9 cellular contexts compared by ENCODE assay signal in the genomic region with DNA sequence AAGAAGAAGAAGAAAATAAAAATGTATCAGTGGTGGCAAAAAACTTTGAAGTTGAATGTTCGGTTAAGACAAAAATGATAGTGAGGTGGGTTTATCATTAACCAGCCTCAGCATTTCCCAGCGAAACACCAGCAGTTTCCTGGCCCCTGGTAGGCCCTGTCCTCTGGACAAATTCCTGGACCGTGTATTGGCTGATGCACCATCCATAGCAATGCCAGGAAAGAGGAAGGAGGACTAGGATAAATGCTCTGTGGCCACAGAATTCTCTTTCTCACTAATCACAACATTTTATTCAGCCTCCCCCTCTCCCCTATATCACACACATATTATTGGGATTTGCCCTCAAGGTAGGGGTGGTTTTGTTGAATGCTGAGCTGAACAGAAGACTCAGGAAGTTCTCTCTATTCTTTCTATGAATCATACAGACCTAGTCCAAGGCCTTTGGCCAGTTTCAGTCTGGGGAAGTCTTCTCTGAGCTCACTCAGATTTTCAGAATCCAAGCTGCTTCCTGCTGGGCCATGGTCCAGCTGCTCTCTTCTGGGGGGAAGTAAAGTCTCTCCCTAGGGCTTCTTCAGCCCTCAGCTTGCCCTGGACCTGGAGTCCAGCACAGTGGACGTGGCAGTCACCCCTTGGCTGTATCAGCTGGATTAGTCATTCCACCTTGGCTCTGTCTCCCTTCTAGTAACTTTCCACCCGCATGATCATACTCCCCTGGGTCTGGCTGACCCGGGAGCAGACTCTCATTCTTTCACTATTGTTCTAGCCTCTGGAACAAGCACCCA. TPM values are rescaled to one million over a fixed set of nuclear protein-coding genes. Genes with fewer than 3 reads are reported as not detected.
DNase-seq lines count a peak whose midpoint lies in the region; ATAC-seq, FAIRE-seq and TF ChIP-seq lines count a peak whose summit lies in the region.
"Had no signal": no experiment of that assay in that cellular context is flagged by ENCODE, and none has a peak within 500 bp of the region (broad histone marks: within the 10 kb centered on the region; RNA-seq: fewer than 3 reads in every experiment).

No MANE protein-coding gene starts in this region.

- in situ Hi-C loops in GM23248 (cut with MboI) = no loop called here
- in situ Hi-C loops in astrocyte of the spinal cord (cut with HindIII; ENCODE audit: low sequenced_read_pairs) = no loop called here

- no peaks in the 10 kb centered on the region for H3K9me2 ChIP-seq in GM23248 (ENCODE audit: insufficient read depth)

- H3K9me3 ChIP-seq in GM23248 (ENCODE audit: low read depth) (no peaks in the 10 kb centered on the region), small intestine (ENCODE audit: control insufficient read depth, low read depth) (no peaks in the 10 kb centered on the region)

- no peak for ATAC-seq in stimulated activated naive CD8-positive, alpha-beta T cell treated with anti-CD3 and anti-CD28 coated beads, Interleukin-15, Interleukin-2, amounts not matched to agents 100 U/mL and 50 U/mL, for 24 hours
- ATAC-seq in GM18517 (IDR thresholded peaks at IDR 0.05; ENCODE audit: unreplicated experiment) = no peak

- H3K4me1 ChIP-seq in GM23248 (ENCODE audit: insufficient read depth) (peaks cover 44% of the 10 kb centered on the region), small intestine (ENCODE audit: control insufficient read depth in 2 of 2, insufficient read depth in 1 of 2, low read depth in 1 of 2, low read length in 1 of 2) (peaks cover 3 to 14% of the 10 kb centered on the region in 2 donors)

- 16 to 20% methylated on average over 6 of the region's 6 CpGs for WGBS in GM23248 (ENCODE audit: low coverage in 1 of 2, low lambda C conversion rate in 2 of 2, missing lambda C conversion rate in 2 of 2), 2 experiments
- WGBS in small intestine, 3 donors = 16 to 32% (median 18%) methylated on average over 6 of the region's 6 CpGs

- no peaks in the 10 kb centered on the region for H4K20me1 ChIP-seq in GM23248 (ENCODE audit: insufficient read depth)

- H3K27me3 ChIP-seq in GM23248 (replicated peaks; ENCODE audit: insufficient read depth) = no peaks in the 10 kb centered on the region
- H3K27me3 ChIP-seq in small intestine (ENCODE audit: control insufficient read depth in 2 of 2, insufficient read depth in 2 of 2, low read length in 2 of 2) = no peaks in the 10 kb centered on the region

- peaks cover 44% of the 10 kb centered on the region for H3F3A ChIP-seq in GM23248 (ENCODE audit: insufficient read depth)

- H3K36me3 ChIP-seq in GM23248 (ENCODE audit: low read depth) (no peaks in the 10 kb centered on the region), small intestine (ENCODE audit: control insufficient read depth in 2 of 2, insufficient read depth in 2 of 2, low read length in 2 of 2) (no peaks in the 10 kb centered on the region)

- H3K27ac ChIP-seq in GM23248 (peak overlapping the region; percentile 76), small intestine (ENCODE audit: low read depth in 1 of 2, low read length in 1 of 2) (peak overlapping the region; percentile 82 to 90)

- no peak for FAIRE-seq in small intestine (lab: Jason Lieb, UNC)

- H3K4me3 ChIP-seq in GM23248 = no peak overlapping the region
- no peak overlapping the region for H3K4me3 ChIP-seq in astrocyte of the spinal cord (ENCODE audit: low read depth, low read length)
- no peak overlapping the region for H3K4me3 ChIP-seq in small intestine (ENCODE audit: low read depth in 1 of 2, low read length in 2 of 2)

- no peak for TF ChIP-seq CTCF in astrocyte of the spinal cord (IDR thresholded peaks at IDR 0.05; ENCODE audit: low read depth, low read length)

- no peaks in the 10 kb centered on the region for H3K79me2 ChIP-seq in GM23248 (ENCODE audit: insufficient read depth)

- peak overlapping the region; percentile 49 for H3K4me2 ChIP-seq in GM23248 (ENCODE audit: unreplicated experiment)

- peak overlapping the region; percentile 60 for H2AFZ ChIP-seq in GM23248

- DNase-seq in GM23248 (peak; percentile 98), astrocyte of the spinal cord (ENCODE audit: low read depth, low spot score) (peak; percentile 99), hippocampal formation (lab: John Stamatoyannopoulos, UW) (peak; percentile 47 to 67), small intestine (peak; percentile 90), NCI-H2107 treated with DMSO at 0.1 percent for 48 hours (lab: John Stamatoyannopoulos, UW; ENCODE audit: unreplicated experiment) (no peak), NCI-H2081 (lab: John Stamatoyannopoulos, UW) (no peak)
- DNase-seq in stimulated activated naive CD8-positive, alpha-beta T cell treated with anti-CD3 and anti-CD28 coated beads, Interleukin-15, Interleukin-2, amounts not matched to agents 100 U/mL and 50 U/mL, for 24 hours = no peak

- H3K9ac ChIP-seq in GM23248 = peak overlapping the region; percentile 64

RNA-seq across cellular contexts. Expression of gene SLC28A1, which starts 27.6 kb away (rescaled TPM):
- not detected in 2 replicates for total RNA-seq in GM23248 (2014; rRNA removed; shearing (Covaris generic))
- polyA plus RNA-seq in GM23248 (2016; fragmentation: Nextera tagmentation; extraction: Ambion mirVana) (not detected in 2 replicates), small intestine (10 to 100 TPM in 2 of 3 donors, 1 to 10 TPM in 1; 4.4 to 64.6 (median 34.6) TPM)
- total RNA-seq: activated T-helper 1 cell treated with anti-CD3 and anti-CD28 coated beads, Interleukin-12 subunit alpha, Interleukin-12 subunit beta, Interleukin-2, Interleukin-4 antibody, amounts not matched to agents 30 ng/mL and 10 ng/mL and 1 ng/mL, durations not matched to agents 14 hours and 24 hours and 36 hours had no signal

Comparison
In these comparisons a context has a peak if more than half of its experiments do, and no peak if none do; other contexts are left out.
1. DNase-seq: peak in GM23248 (single experiment), astrocyte of the spinal cord (single experiment), hippocampal formation (2 of 2) and small intestine (single experiment); none in NCI-H2107 treated with DMSO at 0.1 percent for 48 hours (single experiment), stimulated activated naive CD8-positive, alpha-beta T cell treated with anti-CD3 and anti-CD28 coated beads, Interleukin-15, Interleukin-2, amounts not matched to agents 100 U/mL and 50 U/mL, for 24 hours (single experiment) and NCI-H2081 (0 of 2).